In the genomic region with DNA sequence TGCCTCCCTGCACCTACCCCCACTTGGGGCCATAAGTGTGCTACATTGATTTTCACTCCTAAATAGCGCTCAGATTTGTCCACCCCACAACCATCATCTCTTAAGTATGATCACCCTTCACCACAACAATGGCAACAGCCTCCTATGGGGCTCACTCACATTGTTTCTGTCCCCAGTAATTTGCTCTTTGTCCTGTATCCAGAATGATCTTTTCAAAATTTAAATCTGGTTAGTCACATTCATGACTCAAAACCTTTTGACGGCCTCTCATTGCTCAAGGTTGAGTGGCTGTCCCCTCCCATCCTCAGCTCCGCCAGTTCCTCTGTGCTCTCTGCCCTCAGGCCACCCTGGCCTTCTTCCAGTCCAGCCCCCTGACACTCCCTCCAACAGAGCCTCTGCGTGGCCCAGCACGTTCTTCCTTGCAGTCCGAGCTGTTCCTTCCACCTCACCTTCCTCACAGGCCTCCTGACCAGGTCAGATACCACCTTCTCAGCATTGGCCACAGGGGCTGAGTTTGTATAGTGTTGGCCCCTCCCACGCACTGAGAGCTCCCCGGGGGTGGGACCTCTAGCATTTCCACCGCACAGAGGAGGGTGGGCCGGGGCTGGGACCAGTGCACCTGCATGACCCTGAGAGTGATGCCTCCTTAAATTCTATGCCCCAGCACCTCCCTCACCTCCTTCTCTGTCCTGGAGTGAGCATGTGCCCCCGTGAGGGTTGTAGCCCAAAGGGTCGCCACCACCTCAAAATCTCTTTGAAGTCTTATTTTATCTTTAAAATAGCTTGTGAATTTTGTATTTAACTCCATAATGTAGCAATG, we compare ENCODE assay signal across 12 cellular contexts. TPM values are rescaled to one million over a fixed set of nuclear protein-coding genes. Genes with fewer than 3 reads are reported as not detected.
DNase-seq lines count a peak whose midpoint lies in the region; ATAC-seq, FAIRE-seq and TF ChIP-seq lines count a peak whose summit lies in the region.
"Had no signal": no experiment of that assay in that cellular context is flagged by ENCODE, and none has a peak within 500 bp of the region (broad histone marks: within the 10 kb centered on the region; RNA-seq: fewer than 3 reads in every experiment).

No MANE protein-coding gene starts in this region.

- no peak overlapping the region for H3K27ac Mint-ChIP-seq in glutamatergic neuron (ENCODE audit: unreplicated experiment)

- no peak overlapping the region for H3K4me3 ChIP-seq in left lung

- H3K36me3 ChIP-seq in left lung = no peaks in the 10 kb centered on the region

- no peak for TF ChIP-seq CTCF in AG09319 (IDR thresholded peaks at IDR 0.05; ENCODE audit: low read depth, low read length)
- no peak for TF ChIP-seq CTCF in left lung (IDR thresholded peaks at IDR 0.05)
- no peak for TF ChIP-seq CTCF in glutamatergic neuron (IDR thresholded peaks at IDR 0.05; ENCODE audit: partially characterized antibody, unreplicated experiment)

- intact Hi-C loops in left lung (cut with DNase I) = no loop called here

- H3K9me3 Mint-ChIP-seq in glutamatergic neuron (ENCODE audit: unreplicated experiment) = peaks cover 1% of the 10 kb centered on the region
- H3K9me3 Mint-ChIP-seq: central memory CD8-positive, alpha-beta T cell had no signal

- DNase-seq in AG09319 (ENCODE audit: extremely low read depth, low read depth) (peak; percentile 38), HS-27A (ENCODE audit: low read depth) (peak; percentile 40), astrocyte of the hippocampus (ENCODE audit: low read depth, low spot score) (peak; percentile 62), left lung (peak in 1 of 2 donors; percentile 48), urothelium cell line (ENCODE audit: low spot score) (no peak), glutamatergic neuron (no peak)
- no peak for DNase-seq in activated naive CD4-positive, alpha-beta T cell (lab: John Stamatoyannopoulos, UW)
- DNase-seq: DMS53, NCI-H1105 had no signal

- H3K27me3 Mint-ChIP-seq in glutamatergic neuron (ENCODE audit: unreplicated experiment) = peaks cover 19% of the 10 kb centered on the region

- H3K4me1 ChIP-seq in left lung = peaks cover 0 to 35% of the 10 kb centered on the region in 2 donors

- peak; percentile 15 for ATAC-seq in left lung
- ATAC-seq in HG03139 (IDR thresholded peaks at IDR 0.05; ENCODE audit: unreplicated experiment) = no peak
- ATAC-seq: Right ventricle myocardium inferior had no signal

- no peak overlapping the region for H3K27ac ChIP-seq in left lung

- H3K4me3 Mint-ChIP-seq in glutamatergic neuron (ENCODE audit: unreplicated experiment) = no peak overlapping the region
- H3K4me3 Mint-ChIP-seq: central memory CD8-positive, alpha-beta T cell had no signal

- peaks cover 15 to 49% of the 10 kb centered on the region in 2 donors for H3K27me3 ChIP-seq in left lung

- H3K36me3 Mint-ChIP-seq in glutamatergic neuron (ENCODE audit: unreplicated experiment) = peaks cover 5% of the 10 kb centered on the region

- no peaks in the 10 kb centered on the region for H3K9me3 ChIP-seq in left lung

- H3K4me1 Mint-ChIP-seq in glutamatergic neuron (ENCODE audit: low read depth, unreplicated experiment) = no peaks in the 10 kb centered on the region
- H3K4me1 Mint-ChIP-seq: central memory CD8-positive, alpha-beta T cell had no signal

- no peak for FAIRE-seq in urothelium cell line (lab: Jason Lieb, UNC)

RNA-seq across cellular contexts. Expression of gene PPP1R3G, which starts 2.4 kb away (rescaled TPM):
- total RNA-seq in left lung = under 1 TPM; 0.17 to 0.26 TPM
- total RNA-seq in glutamatergic neuron (ENCODE audit: unreplicated experiment) = not detected

Comparison
In these comparisons a context has a peak if more than half of its experiments do, and no peak if none do; other contexts are left out.
1. DNase-seq: peak in AG09319 (single experiment), HS-27A (single experiment) and astrocyte of the hippocampus (single experiment); none in activated naive CD4-positive, alpha-beta T cell (0 of 4), urothelium cell line (single experiment) and glutamatergic neuron (single experiment).